ENCODE assay signal across 8 cellular contexts in genomic region chr11:107591446-107592236, GRCh38. TPM values are rescaled to one million over a fixed set of nuclear protein-coding genes. Genes with fewer than 3 reads are reported as not detected.
DNase-seq lines count a peak whose midpoint lies in the region; ATAC-seq, FAIRE-seq and TF ChIP-seq lines count a peak whose summit lies in the region.

No MANE protein-coding gene starts in this region.

- H3K4me1 Mint-ChIP-seq in astrocyte (ENCODE audit: low read depth, unreplicated experiment) = no peaks in the 10 kb centered on the region
- H3K4me1 Mint-ChIP-seq in immature natural killer cell = peaks cover 16 to 30% of the 10 kb centered on the region in 2 donors

- H2AFZ ChIP-seq in astrocyte (ENCODE audit: low read depth, low read length) = peak overlapping the region; percentile 99

- FAIRE-seq in astrocyte (lab: Jason Lieb, UNC) = no peak

- H3K4me3 Mint-ChIP-seq in astrocyte (ENCODE audit: unreplicated experiment) (peak overlapping the region; percentile 85), immature natural killer cell (peak overlapping the region; percentile 68 to 81 (median 75))

- H3K27me3 Mint-ChIP-seq in astrocyte (ENCODE audit: low read depth, unreplicated experiment) (peaks cover 69% of the 10 kb centered on the region), immature natural killer cell (ENCODE audit: low read depth in 3 of 3) (peaks cover 13 to 55% (median 24%) of the 10 kb centered on the region in 3 donors)

- H3K27ac Mint-ChIP-seq in astrocyte (ENCODE audit: unreplicated experiment) = peak overlapping the region; percentile 31
- H3K27ac Mint-ChIP-seq in immature natural killer cell = no peak overlapping the region

- H3K79me2 ChIP-seq in astrocyte (ENCODE audit: insufficient read depth, low read length) = no peaks in the 10 kb centered on the region

- H3K36me3 Mint-ChIP-seq in astrocyte (ENCODE audit: low read depth, unreplicated experiment) (peaks cover 2% of the 10 kb centered on the region), immature natural killer cell (peaks cover 0 to 4% (median 4%) of the 10 kb centered on the region in 3 donors)

- H3K9me3 ChIP-seq in astrocyte (ENCODE audit: insufficient read depth, low read depth, low read length) = no peaks in the 10 kb centered on the region

- H3K27ac ChIP-seq in astrocyte (ENCODE audit: low read depth, low read length) = no peak overlapping the region

- H3K27me3 ChIP-seq in astrocyte (ENCODE audit: insufficient read depth, low read length) = peaks cover 53% of the 10 kb centered on the region

- peaks cover 13% of the 10 kb centered on the region for H3K4me1 ChIP-seq in astrocyte (ENCODE audit: insufficient read depth, low read length)

- H3K4me2 ChIP-seq in astrocyte (ENCODE audit: low read length) = peak overlapping the region; percentile 100

- no peaks in the 10 kb centered on the region for H3K9me3 Mint-ChIP-seq in astrocyte (ENCODE audit: unreplicated experiment)
- no peaks in the 10 kb centered on the region for H3K9me3 Mint-ChIP-seq in immature natural killer cell

- ATAC-seq in GM21717 (IDR thresholded peaks at IDR 0.05; ENCODE audit: unreplicated experiment) = peak; percentile 29

- DNase-seq in D341Med (ENCODE audit: low spot score) (peak; percentile 62), NCI-H526 treated with DMSO at 0.1 percent for 48 hours (lab: John Stamatoyannopoulos, UW) (peak; percentile 57), astrocyte (ENCODE audit: low read depth) (peak; percentile 21), immature natural killer cell (no peak), SW 1271 (lab: John Stamatoyannopoulos, UW) (no peak), DMS153 (lab: John Stamatoyannopoulos, UW) (no peak)
- peak in 2 of 3 donors; percentile 19 to 35 for DNase-seq in stimulated activated CD4-positive, alpha-beta T cell treated with anti-CD3 and anti-CD28 coated beads, Interleukin-12 subunit alpha, Interleukin-12 subunit beta, amount 100 ng/mL, for 48 hours (ENCODE audit: low read depth in 2 of 3, low spot score in 1 of 3)

- peak overlapping the region; percentile 72 for H3K9ac ChIP-seq in astrocyte (ENCODE audit: low read length)

- TF ChIP-seq CTCF in astrocyte (IDR thresholded peaks at IDR 0.05; ENCODE audit: insufficient read depth, low read depth, low read length) = no peak

- peak overlapping the region; percentile 78 for H3K4me3 ChIP-seq in astrocyte (ENCODE audit: insufficient read depth, low read depth, low read length)

- H4K20me1 ChIP-seq in astrocyte (ENCODE audit: insufficient read depth, low read length) = no peaks in the 10 kb centered on the region

- no peaks in the 10 kb centered on the region for H3K36me3 ChIP-seq in astrocyte (ENCODE audit: insufficient read depth, low read length)

RNA-seq across cellular contexts. Expression of gene ELMOD1, which starts 0.7 kb away (rescaled TPM):
- total RNA-seq in astrocyte = 0.34 and 0.52 TPM in 2 replicates
- polyA plus RNA-seq in immature natural killer cell = not detected

RNA-seq across cellular contexts. Expression of gene ALKBH8, which starts 26.1 kb away (rescaled TPM):
- total RNA-seq in astrocyte = 12.7 and 13.0 TPM in 2 replicates
- 10 to 100 TPM in 1 of 3 donors, 1 to 10 TPM in 2; 1.1 to 10.3 (median 3.4) TPM for polyA plus RNA-seq in immature natural killer cell

Comparison
In these comparisons a context has a peak if more than half of its experiments do, and no peak if none do; other contexts are left out.
1. DNase-seq: peak in D341Med (single experiment), NCI-H526 treated with DMSO at 0.1 percent for 48 hours (single experiment), astrocyte (single experiment) and stimulated activated CD4-positive, alpha-beta T cell treated with anti-CD3 and anti-CD28 coated beads, Interleukin-12 subunit alpha, Interleukin-12 subunit beta, amount 100 ng/mL, for 48 hours (2 of 3); none in immature natural killer cell (0 of 3), SW 1271 (0 of 2) and DMS153 (single experiment).